Comparison of ENCODE assay signal across 8 cellular contexts in the genomic region with DNA sequence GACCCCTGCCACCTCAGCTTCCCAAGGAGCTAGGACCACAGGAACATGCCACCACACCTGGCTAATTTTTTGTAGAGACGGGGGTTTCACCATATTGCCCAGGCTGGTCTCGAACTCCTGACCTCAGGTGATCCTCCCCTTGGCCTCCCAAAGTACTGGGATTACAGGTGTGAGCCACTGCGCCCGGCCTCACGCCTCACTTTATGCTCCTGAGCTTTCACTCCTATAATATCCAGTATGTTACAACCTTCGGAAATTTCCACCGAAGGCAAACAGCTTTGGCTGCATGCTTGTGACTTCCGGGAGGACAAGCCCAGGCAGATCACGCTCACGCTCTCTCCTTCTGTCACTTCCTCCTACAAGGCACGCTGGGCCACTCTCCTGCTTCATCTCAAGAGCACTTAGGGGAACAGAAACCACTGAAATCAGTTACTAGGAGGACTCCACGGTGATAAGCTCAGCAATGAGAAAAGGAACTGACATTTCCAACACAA. TPM values are rescaled to one million over a fixed set of nuclear protein-coding genes. Genes with fewer than 3 reads are reported as not detected.
DNase-seq lines count a peak whose midpoint lies in the region; ATAC-seq and TF ChIP-seq lines count a peak whose summit lies in the region.

No MANE protein-coding gene starts in this region.

- ATAC-seq in CD8-positive, alpha-beta T cell = no peak
- ATAC-seq in GM19372 (IDR thresholded peaks at IDR 0.05; ENCODE audit: low read depth, unreplicated experiment) (peak; percentile 64), HG03442 (IDR thresholded peaks at IDR 0.05; ENCODE audit: unreplicated experiment) (peak; percentile 52)
- no peak for ATAC-seq in activated naive CD8-positive, alpha-beta T cell treated with anti-CD3 and anti-CD28 coated beads, Interleukin-2, amount 50 U/mL, for 24 hours

- peak; percentile 21 for TF ChIP-seq POLR2A in prostate gland (IDR thresholded peaks at IDR 0.05)

- WGBS in prostate gland = 64% methylated on average over 12 of the region's 12 CpGs

- peaks cover 8% of the 10 kb centered on the region for H3K4me1 ChIP-seq in CD8-positive, alpha-beta T cell (ENCODE audit: insufficient read depth, low read length)
- H3K4me1 ChIP-seq in prostate gland (replicated peaks) = peaks cover 7% of the 10 kb centered on the region
- H3K4me1 ChIP-seq in CD4-positive, alpha-beta memory T cell (ENCODE audit: insufficient read depth, low read length) = peaks cover 18% of the 10 kb centered on the region

- peaks cover 18% of the 10 kb centered on the region for H3K4me1 Mint-ChIP-seq in CD8-positive, alpha-beta T cell (ENCODE audit: low read depth)
- H3K4me1 Mint-ChIP-seq in activated naive CD8-positive, alpha-beta T cell treated with anti-CD3 and anti-CD28 coated beads, Interleukin-2, amount 50 U/mL, for 24 hours = peaks cover 31% of the 10 kb centered on the region
- peaks cover 2 to 27% (median 15%) of the 10 kb centered on the region in 4 donors for H3K4me1 Mint-ChIP-seq in CD4-positive, alpha-beta memory T cell

- H3K4me3 Mint-ChIP-seq in CD8-positive, alpha-beta T cell = no peak overlapping the region
- no peak overlapping the region for H3K4me3 Mint-ChIP-seq in activated naive CD8-positive, alpha-beta T cell treated with anti-CD3 and anti-CD28 coated beads, Interleukin-2, amount 50 U/mL, for 24 hours
- H3K4me3 Mint-ChIP-seq in CD4-positive, alpha-beta memory T cell = no peak overlapping the region

- H3K36me3 ChIP-seq in CD8-positive, alpha-beta T cell (ENCODE audit: insufficient read depth, low read length) = peaks cover 15% of the 10 kb centered on the region
- peaks cover 0 to 3% of the 10 kb centered on the region in 2 donors for H3K36me3 ChIP-seq in prostate gland
- peaks cover 62% of the 10 kb centered on the region for H3K36me3 ChIP-seq in MG63
- peaks cover 12% of the 10 kb centered on the region for H3K36me3 ChIP-seq in CD4-positive, alpha-beta memory T cell (ENCODE audit: insufficient read depth, low read length)

- intact Hi-C loops in CD8-positive, alpha-beta T cell (cut with DNase I, micrococcal nuclease) = loop anchor here (10.0 kb wide), 3 partner anchors 662 to 1058 kb away; partner anchors contain the start of genes INTS1 (in 1 of the 2) and PSMG3 (in 1 of the 2)
- intact Hi-C loops in prostate gland (cut with DNase I) = no loop called here
- intact Hi-C loops in CD4-positive, alpha-beta memory T cell (cut with micrococcal nuclease) = no loop called here

- no peaks in the 10 kb centered on the region for H3K27me3 ChIP-seq in CD8-positive, alpha-beta T cell (ENCODE audit: insufficient read depth, low read length)
- H3K27me3 ChIP-seq in prostate gland (replicated peaks; ENCODE audit: insufficient read depth) = no peaks in the 10 kb centered on the region
- H3K27me3 ChIP-seq in MG63 = no peaks in the 10 kb centered on the region
- no peaks in the 10 kb centered on the region for H3K27me3 ChIP-seq in CD4-positive, alpha-beta memory T cell (ENCODE audit: insufficient read depth, low read length)

- no peaks in the 10 kb centered on the region for H3K9me3 ChIP-seq in CD8-positive, alpha-beta T cell (ENCODE audit: low read length)
- H3K9me3 ChIP-seq in prostate gland (no peaks in the 10 kb centered on the region), MG63 (no peaks in the 10 kb centered on the region)
- no peaks in the 10 kb centered on the region for H3K9me3 ChIP-seq in CD4-positive, alpha-beta memory T cell (ENCODE audit: control insufficient read depth in 1 of 2, low read length in 2 of 2)

- POLR2A ChIA-PET in CD8-positive, alpha-beta T cell (lab: Charles Lee) = no interaction called here
- POLR2A ChIA-PET in CD4-positive, alpha-beta memory T cell (lab: Charles Lee; ENCODE audit: partially characterized antibody) = no interaction called here

- H3K27ac ChIP-seq in CD8-positive, alpha-beta T cell (ENCODE audit: low read depth, low read length) = no peak overlapping the region
- H3K27ac ChIP-seq in prostate gland = peak overlapping the region; percentile 25 to 40
- no peak overlapping the region for H3K27ac ChIP-seq in CD4-positive, alpha-beta memory T cell (ENCODE audit: low read depth, low read length)

- TF ChIP-seq CTCF in CD8-positive, alpha-beta T cell (IDR thresholded peaks at IDR 0.05) = no peak
- TF ChIP-seq CTCF in prostate gland (IDR thresholded peaks at IDR 0.05) = no peak

- CTCF ChIA-PET in CD8-positive, alpha-beta T cell (lab: Charles Lee) = interaction anchor here (0.9 kb wide), 1 partner anchor 111 kb away, joined by 4 read pairs; no protein-coding TSS in a partner anchor
- CTCF ChIA-PET in CD4-positive, alpha-beta memory T cell (lab: Charles Lee; ENCODE audit: partially characterized antibody) = no interaction called here

- DNase-seq in CD8-positive, alpha-beta T cell = no peak
- DNase-seq in activated naive CD8-positive, alpha-beta T cell treated with anti-CD3 and anti-CD28 coated beads, Interleukin-2, amount 50 U/mL, for 24 hours = no peak
- DNase-seq in prostate gland (ENCODE audit: low spot score) = peak; percentile 59
- no peak for DNase-seq in MG63
- DNase-seq in CD4-positive, alpha-beta memory T cell = no peak
- DNase-seq in activated effector memory CD4-positive, alpha-beta T cell treated with Interleukin-2 at 50 U/mL for 16 hours = no peak

- H3K4me3 ChIP-seq in CD8-positive, alpha-beta T cell (ENCODE audit: low read depth, low read length) = no peak overlapping the region
- H3K4me3 ChIP-seq in prostate gland (no peak overlapping the region), MG63 (no peak overlapping the region)
- H3K4me3 ChIP-seq in CD4-positive, alpha-beta memory T cell (ENCODE audit: low read length in 2 of 2) = no peak overlapping the region

- no peaks in the 10 kb centered on the region for H3K27me3 Mint-ChIP-seq in CD8-positive, alpha-beta T cell (ENCODE audit: low read depth)
- no peaks in the 10 kb centered on the region for H3K27me3 Mint-ChIP-seq in activated naive CD8-positive, alpha-beta T cell treated with anti-CD3 and anti-CD28 coated beads, Interleukin-2, amount 50 U/mL, for 24 hours
- no peaks in the 10 kb centered on the region for H3K27me3 Mint-ChIP-seq in CD4-positive, alpha-beta memory T cell

- H3K27ac Mint-ChIP-seq in CD8-positive, alpha-beta T cell = peak overlapping the region; percentile 32
- H3K27ac Mint-ChIP-seq in activated naive CD8-positive, alpha-beta T cell treated with anti-CD3 and anti-CD28 coated beads, Interleukin-2, amount 50 U/mL, for 24 hours = peak overlapping the region; percentile 67
- H3K27ac Mint-ChIP-seq in CD4-positive, alpha-beta memory T cell = peak overlapping the region in 2 of 7 donors; percentile 23 to 42

- H3K9me3 Mint-ChIP-seq in CD8-positive, alpha-beta T cell = no peaks in the 10 kb centered on the region
- no peaks in the 10 kb centered on the region for H3K9me3 Mint-ChIP-seq in activated naive CD8-positive, alpha-beta T cell treated with anti-CD3 and anti-CD28 coated beads, Interleukin-2, amount 50 U/mL, for 24 hours
- peaks cover 0 to 2% (median 0%) of the 10 kb centered on the region in 8 donors for H3K9me3 Mint-ChIP-seq in CD4-positive, alpha-beta memory T cell

- peaks cover 48% of the 10 kb centered on the region for H3K36me3 Mint-ChIP-seq in CD8-positive, alpha-beta T cell
- H3K36me3 Mint-ChIP-seq in activated naive CD8-positive, alpha-beta T cell treated with anti-CD3 and anti-CD28 coated beads, Interleukin-2, amount 50 U/mL, for 24 hours (ENCODE audit: low read depth) = peaks cover 42% of the 10 kb centered on the region
- peaks cover 4 to 43% of the 10 kb centered on the region in 2 donors for H3K36me3 Mint-ChIP-seq in CD4-positive, alpha-beta memory T cell

RNA-seq across cellular contexts. Expression of gene MAD1L1, which starts 4.4 kb away (rescaled TPM):
- total RNA-seq in CD8-positive, alpha-beta T cell = 10 to 100 TPM; 88.7 to 91.0 TPM
- total RNA-seq in prostate gland = 10 to 100 TPM; 79.3 to 91.9 TPM
- total RNA-seq in MG63 (2014; rRNA removed; shearing (Covaris generic); ENCODE audit: low replicate concordance) = 58.7 and 65.1 TPM in 2 replicates
- 10 to 100 TPM; 89.9 to 94.2 TPM for total RNA-seq in CD4-positive, alpha-beta memory T cell
- polyA plus RNA-seq in CD4-positive, alpha-beta memory T cell = 100 to 1,000 TPM; 125 to 132 TPM

RNA-seq across cellular contexts. Expression of gene MRM2, which starts 4.8 kb away (rescaled TPM):
- 1 to 10 TPM; 4.5 to 5.1 TPM for total RNA-seq in CD8-positive, alpha-beta T cell
- total RNA-seq in prostate gland = 10 to 100 TPM; 21.8 to 23.0 TPM
- 28.0 and 32.2 TPM in 2 replicates for total RNA-seq in MG63 (2014; rRNA removed; shearing (Covaris generic); ENCODE audit: low replicate concordance)
- 10 to 100 TPM; 17.4 to 18.1 TPM for total RNA-seq in CD4-positive, alpha-beta memory T cell
- 10 to 100 TPM; 29.9 to 32.9 TPM for polyA plus RNA-seq in CD4-positive, alpha-beta memory T cell

RNA-seq across cellular contexts. Expression of gene NUDT1, which starts 4.9 kb away (rescaled TPM):
- 10 to 100 TPM in 1 of 2 experiments, 1 to 10 TPM in 1; 9.0 to 10.6 TPM for total RNA-seq in CD8-positive, alpha-beta T cell
- 10 to 100 TPM; 18.1 to 35.3 TPM for total RNA-seq in prostate gland
- total RNA-seq in MG63 (2014; rRNA removed; shearing (Covaris generic); ENCODE audit: low replicate concordance) = 46.6 and 68.4 TPM in 2 replicates
- total RNA-seq in CD4-positive, alpha-beta memory T cell = 10 to 100 TPM; 20.9 to 21.3 TPM
- 10 to 100 TPM; 41.6 to 59.2 TPM for polyA plus RNA-seq in CD4-positive, alpha-beta memory T cell

Comparison
In these comparisons a context has a peak if more than half of its experiments do, and no peak if none do; other contexts are left out.
1. ATAC-seq: peak in GM19372 (single experiment) and HG03442 (single experiment); none in CD8-positive, alpha-beta T cell (single experiment) and activated naive CD8-positive, alpha-beta T cell treated with anti-CD3 and anti-CD28 coated beads, Interleukin-2, amount 50 U/mL, for 24 hours (single experiment).
2. H3K27ac ChIP-seq: peak in prostate gland (2 of 2); none in CD8-positive, alpha-beta T cell (single experiment) and CD4-positive, alpha-beta memory T cell (single experiment).
3. intact Hi-C loops: an anchor here in CD8-positive, alpha-beta T cell (10.0 kb wide); none called in prostate gland and CD4-positive, alpha-beta memory T cell.